In the genomic region with DNA sequence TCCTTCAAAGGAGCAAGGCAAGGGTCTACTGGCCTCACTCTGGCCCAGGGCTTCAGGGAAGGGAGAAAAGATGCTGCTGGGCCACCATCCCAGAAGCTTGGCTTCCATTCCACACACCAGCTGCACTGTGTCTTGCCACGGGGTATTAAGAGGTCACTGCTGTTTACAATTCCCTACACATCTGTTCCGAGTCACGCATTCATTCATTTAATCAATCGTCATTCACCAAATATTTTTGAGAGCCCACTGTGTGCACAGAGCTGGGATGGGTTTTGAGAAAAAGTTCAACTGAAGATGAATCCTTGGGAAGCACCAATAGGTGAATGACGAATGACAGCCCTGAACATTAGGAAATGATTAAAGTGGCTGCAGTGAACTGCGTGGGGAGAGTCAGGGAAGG, we compare ENCODE assay signal across 17 cellular contexts.
DNase-seq lines count a peak whose midpoint lies in the region; ATAC-seq, FAIRE-seq and TF ChIP-seq lines count a peak whose summit lies in the region.
"Had no signal": no experiment of that assay in that cellular context is flagged by ENCODE, and none has a peak within 500 bp of the region (broad histone marks: within the 10 kb centered on the region; RNA-seq: fewer than 3 reads in every experiment).

No MANE protein-coding gene starts in this region.

- DNase-seq in HepG2 (ENCODE audit: low spot score) (no peak), fibroblast of the aortic adventitia (ENCODE audit: low read depth) (peak; percentile 96), mucosa of descending colon (peak in 2 of 3 donors; percentile 47), NCI-H2029 (lab: John Stamatoyannopoulos, UW) (no peak), GM10266 (ENCODE audit: extremely low spot score) (no peak)
- no peak for DNase-seq in activated naive CD4-positive, alpha-beta T cell treated with Interleukin-2 at 50 U/mL for 16 hours
- DNase-seq: activated B cell treated with CpG ODN at 0.5 μM for 24 hours; activated effector memory CD4-positive, alpha-beta T cell treated with anti-CD3 and anti-CD28 coated beads, Interleukin-2, amount 50 U/mL, for 16 hours; Calu3; effector CD4-positive, alpha-beta T cell; NCI-H2081; NCI-H748 treated with DMSO at 0.1 percent for 48 hours; RPMI8226 had no signal

- H3K27me3 ChIP-seq in liver (ENCODE audit: control insufficient read depth in 4 of 4, insufficient read depth in 4 of 4, low read length in 3 of 4): no peaks in the 10 kb centered on the region
- peaks cover 1 to 13% of the 10 kb centered on the region in 2 experiments; a peak in 3 of 5 replicates for H3K27me3 ChIP-seq in HepG2 (ENCODE audit: control insufficient read depth in 1 of 2, insufficient read depth in 2 of 2, low read length in 2 of 2)

- no peak overlapping the region for H3K4me2 ChIP-seq in HepG2 (ENCODE audit: low read depth, low read length)

- no peak for FAIRE-seq in HepG2 (lab: Jason Lieb, UNC)
- FAIRE-seq: A204.1, islet of Langerhans had no signal

- TF ChIP-seq CTCF in liver (IDR thresholded peaks at IDR 0.05; ENCODE audit: low read depth, low read length, missing input control) (no peak), HepG2 (CRISPR knock-in tag; IDR thresholded peaks at IDR 0.05) (no peak), fibroblast of the aortic adventitia (IDR thresholded peaks at IDR 0.05; ENCODE audit: insufficient read depth, low read length) (no peak), mucosa of descending colon (IDR thresholded peaks at IDR 0.05) (no peak), GM10266 (IDR thresholded peaks at IDR 0.05; ENCODE audit: control insufficient read depth, insufficient read depth, low read depth, missing control alignments) (no peak)

- CTCF ChIA-PET in HepG2 (lab: Yijun Ruan, JAX; ENCODE audit: low intra/inter-chr PET ratio, low total read pairs): no interaction called here

- intact Hi-C loops in HepG2 (cut with micrococcal nuclease; ENCODE audit: unreplicated experiment) (no loop called here), mucosa of descending colon (cut with DNase I, micrococcal nuclease) (no loop called here)

- no peak overlapping the region for H2AFZ ChIP-seq in HepG2 (ENCODE audit: low read length)

- no peaks in the 10 kb centered on the region for H4K20me1 ChIP-seq in HepG2 (ENCODE audit: insufficient read depth, low read length)

- in situ Hi-C loops in HepG2 (cut with HindIII; ENCODE audit: extremely low pct_ligation_motif_present, low pct_unique_long_range_greater_than_20kb): no loop called here

- H3K27ac ChIP-seq in liver (ENCODE audit: low read depth in 1 of 2, low read length in 2 of 2) (no peak overlapping the region), HepG2 (ENCODE audit: extremely low read length, insufficient read depth, low read length) (no peak overlapping the region)

- WGBS in liver: 78% methylated on average over 6 of the region's 6 CpGs
- WGBS in HepG2 (ENCODE audit: low lambda C conversion rate): 17% methylated on average over 6 of the region's 6 CpGs

- H3K4me3 ChIP-seq in liver (ENCODE audit: low read depth in 1 of 3, low read length in 3 of 3) (no peak overlapping the region), HepG2 (replicated peaks in 1 of 3; ENCODE audit: insufficient read depth in 1 of 3, low read depth in 2 of 3, low read length in 3 of 3) (no peak overlapping the region), fibroblast of the aortic adventitia (ENCODE audit: low read depth, low read length) (no peak overlapping the region), mucosa of descending colon (no peak overlapping the region)

- ATAC-seq in HepG2 (no peak), mucosa of descending colon (peak; percentile 45), HG03039 (IDR thresholded peaks at IDR 0.05; ENCODE audit: unreplicated experiment) (no peak)

- no TSS peak for BruUV-seq in HepG2 (replicated peaks; lab: Mats Ljungman, UMichigan)

- TF ChIP-seq POLR2A in HepG2 (IDR thresholded peaks at IDR 0.05; ENCODE audit: insufficient read depth in 1 of 2, low read depth in 2 of 2, low read length in 2 of 2): no peak

- H3K9ac ChIP-seq in liver (ENCODE audit: low read depth in 1 of 2, low read length in 2 of 2) (no peak overlapping the region), HepG2 (ENCODE audit: insufficient read depth, low read depth, low read length) (no peak overlapping the region)

- H3K36me3 ChIP-seq in liver (ENCODE audit: control insufficient read depth in 4 of 4, insufficient read depth in 3 of 4, low read depth in 1 of 4, low read length in 3 of 4) (no peaks in the 10 kb centered on the region), HepG2 (replicated peaks in 1 of 2; ENCODE audit: control insufficient read depth in 1 of 2, insufficient read depth in 2 of 2, low read length in 2 of 2) (no peaks in the 10 kb centered on the region), mucosa of descending colon (ENCODE audit: low read depth) (no peaks in the 10 kb centered on the region)

- POLR2A ChIA-PET in HepG2 (lab: Yijun Ruan, JAX): no interaction called here

- H3K9me3 ChIP-seq in liver (ENCODE audit: control insufficient read depth in 4 of 4, low read length in 3 of 4): no peaks in the 10 kb centered on the region
- H3K9me3 ChIP-seq in HepG2 (ENCODE audit: low read length): no peaks in the 10 kb centered on the region
- H3K9me3 ChIP-seq in mucosa of descending colon: no peaks in the 10 kb centered on the region

- no peaks in the 10 kb centered on the region for H3K79me2 ChIP-seq in HepG2 (ENCODE audit: insufficient read depth, low read length)

- TF ChIP-seq EP300 in HepG2 (IDR thresholded peaks at IDR 0.05; ENCODE audit: low read depth in 2 of 2, low read length in 2 of 2) (no peak), HepG2 (CRISPR knock-in tag; IDR thresholded peaks at IDR 0.05; ENCODE audit: borderline replicate concordance) (no peak)

- TF ChIP-seq RAD21 in liver (IDR thresholded peaks at IDR 0.05) (no peak), HepG2 (CRISPR knock-in tag; IDR thresholded peaks at IDR 0.05) (no peak)

- H3K4me1 ChIP-seq in liver (ENCODE audit: control insufficient read depth in 4 of 4, insufficient read depth in 4 of 4, low read length in 3 of 4): no peaks in the 10 kb centered on the region
- H3K4me1 ChIP-seq in HepG2 (ENCODE audit: insufficient read depth, low read length): no peaks in the 10 kb centered on the region
- no peaks in the 10 kb centered on the region for H3K4me1 ChIP-seq in mucosa of descending colon (ENCODE audit: low read depth)

TF ChIP-seq in liver, 16 proteins besides CTCF, POLR2A, EP300 and RAD21:
- TF ChIP-seq, protein P1, sequence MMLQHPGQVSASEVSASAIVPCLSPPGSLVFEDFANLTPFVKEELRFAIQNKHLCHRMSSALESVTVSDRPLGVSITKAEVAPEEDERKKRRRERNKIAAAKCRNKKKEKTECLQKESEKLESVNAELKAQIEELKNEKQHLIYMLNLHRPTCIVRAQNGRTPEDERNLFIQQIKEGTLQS (IDR thresholded peaks at IDR 0.05): no peak
- TF ChIP-seq HNF4G (IDR thresholded peaks at IDR 0.05) (no peak), HNF4A (conservative IDR thresholded peaks at IDR 0.05) (no peak), RXRA (IDR thresholded peaks at IDR 0.05) (no peak), NR2F2 (IDR thresholded peaks at IDR 0.05) (peak; percentile 83)
TF ChIP-seq in liver: peak in this region for 1.

TF ChIP-seq in HepG2, 621 proteins besides CTCF, POLR2A, EP300 and RAD21 (continues in another document):
- TF ChIP-seq ZKSCAN5 (CRISPR knock-in tag; IDR thresholded peaks at IDR 0.05) (no peak), MLLT10 (CRISPR knock-in tag; IDR thresholded peaks at IDR 0.05) (no peak), NPAS2 (CRISPR knock-in tag; IDR thresholded peaks at IDR 0.05; ENCODE audit: borderline replicate concordance) (no peak), HOXA9 (CRISPR knock-in tag; IDR thresholded peaks at IDR 0.05; ENCODE audit: borderline replicate concordance) (no peak), PAX8 (CRISPR knock-in tag; IDR thresholded peaks at IDR 0.05; ENCODE audit: borderline replicate concordance) (no peak), HNRNPK (IDR thresholded peaks at IDR 0.05; ENCODE audit: low read depth, low read length, poor library complexity, severe bottlenecking) (no peak), ONECUT2 (CRISPR knock-in tag; IDR thresholded peaks at IDR 0.05) (no peak), ZNF205 (CRISPR knock-in tag; IDR thresholded peaks at IDR 0.05) (no peak), FOXA1 (IDR thresholded peaks at IDR 0.05) (no peak), FOXA1 (CRISPR knock-in tag; IDR thresholded peaks at IDR 0.05) (no peak), KDM4B (CRISPR knock-in tag; IDR thresholded peaks at IDR 0.05) (no peak), ETV6 (CRISPR knock-in tag; conservative IDR thresholded peaks at IDR 0.05) (no peak), ZNF350 (CRISPR knock-in tag; IDR thresholded peaks at IDR 0.05; ENCODE audit: borderline replicate concordance, low read depth) (no peak), SUZ12 (IDR thresholded peaks at IDR 0.05; ENCODE audit: low read depth, low read length) (no peak), DNMT1 (CRISPR knock-in tag; IDR thresholded peaks at IDR 0.05) (no peak)
- TF ChIP-seq, protein P2, sequence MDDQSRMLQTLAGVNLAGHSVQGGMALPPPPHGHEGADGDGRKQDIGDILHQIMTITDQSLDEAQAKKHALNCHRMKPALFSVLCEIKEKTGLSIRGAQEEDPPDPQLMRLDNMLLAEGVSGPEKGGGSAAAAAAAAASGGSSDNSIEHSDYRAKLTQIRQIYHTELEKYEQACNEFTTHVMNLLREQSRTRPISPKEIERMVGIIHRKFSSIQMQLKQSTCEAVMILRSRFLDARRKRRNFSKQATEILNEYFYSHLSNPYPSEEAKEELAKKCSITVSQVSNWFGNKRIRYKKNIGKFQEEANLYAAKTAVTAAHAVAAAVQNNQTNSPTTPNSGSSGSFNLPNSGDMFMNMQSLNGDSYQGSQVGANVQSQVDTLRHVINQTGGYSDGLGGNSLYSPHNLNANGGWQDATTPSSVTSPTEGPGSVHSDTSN (CRISPR knock-in tag; IDR thresholded peaks at IDR 0.05; ENCODE audit: borderline replicate concordance): no peak
- TF ChIP-seq, protein P3, sequence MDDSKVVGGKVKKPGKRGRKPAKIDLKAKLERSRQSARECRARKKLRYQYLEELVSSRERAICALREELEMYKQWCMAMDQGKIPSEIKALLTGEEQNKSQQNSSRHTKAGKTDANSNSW (CRISPR knock-in tag; IDR thresholded peaks at IDR 0.05; ENCODE audit: borderline replicate concordance): no peak
- TF ChIP-seq, protein P4, sequence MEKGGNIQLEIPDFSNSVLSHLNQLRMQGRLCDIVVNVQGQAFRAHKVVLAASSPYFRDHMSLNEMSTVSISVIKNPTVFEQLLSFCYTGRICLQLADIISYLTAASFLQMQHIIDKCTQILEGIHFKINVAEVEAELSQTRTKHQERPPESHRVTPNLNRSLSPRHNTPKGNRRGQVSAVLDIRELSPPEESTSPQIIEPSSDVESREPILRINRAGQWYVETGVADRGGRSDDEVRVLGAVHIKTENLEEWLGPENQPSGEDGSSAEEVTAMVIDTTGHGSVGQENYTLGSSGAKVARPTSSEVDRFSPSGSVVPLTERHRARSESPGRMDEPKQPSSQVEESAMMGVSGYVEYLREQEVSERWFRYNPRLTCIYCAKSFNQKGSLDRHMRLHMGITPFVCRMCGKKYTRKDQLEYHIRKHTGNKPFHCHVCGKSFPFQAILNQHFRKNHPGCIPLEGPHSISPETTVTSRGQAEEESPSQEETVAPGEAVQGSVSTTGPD (CRISPR knock-in tag; IDR thresholded peaks at IDR 0.05): no peak

Comparison
In these comparisons a context has a peak if more than half of its experiments do, and no peak if none do; other contexts are left out.
1. DNase-seq: peak in fibroblast of the aortic adventitia (single experiment) and mucosa of descending colon (2 of 3); none in HepG2 (single experiment), NCI-H2029 (single experiment), GM10266 (single experiment) and activated naive CD4-positive, alpha-beta T cell treated with Interleukin-2 at 50 U/mL for 16 hours (single experiment).